Comparison of ENCODE assay signal across 7 cellular contexts in the genomic region with DNA sequence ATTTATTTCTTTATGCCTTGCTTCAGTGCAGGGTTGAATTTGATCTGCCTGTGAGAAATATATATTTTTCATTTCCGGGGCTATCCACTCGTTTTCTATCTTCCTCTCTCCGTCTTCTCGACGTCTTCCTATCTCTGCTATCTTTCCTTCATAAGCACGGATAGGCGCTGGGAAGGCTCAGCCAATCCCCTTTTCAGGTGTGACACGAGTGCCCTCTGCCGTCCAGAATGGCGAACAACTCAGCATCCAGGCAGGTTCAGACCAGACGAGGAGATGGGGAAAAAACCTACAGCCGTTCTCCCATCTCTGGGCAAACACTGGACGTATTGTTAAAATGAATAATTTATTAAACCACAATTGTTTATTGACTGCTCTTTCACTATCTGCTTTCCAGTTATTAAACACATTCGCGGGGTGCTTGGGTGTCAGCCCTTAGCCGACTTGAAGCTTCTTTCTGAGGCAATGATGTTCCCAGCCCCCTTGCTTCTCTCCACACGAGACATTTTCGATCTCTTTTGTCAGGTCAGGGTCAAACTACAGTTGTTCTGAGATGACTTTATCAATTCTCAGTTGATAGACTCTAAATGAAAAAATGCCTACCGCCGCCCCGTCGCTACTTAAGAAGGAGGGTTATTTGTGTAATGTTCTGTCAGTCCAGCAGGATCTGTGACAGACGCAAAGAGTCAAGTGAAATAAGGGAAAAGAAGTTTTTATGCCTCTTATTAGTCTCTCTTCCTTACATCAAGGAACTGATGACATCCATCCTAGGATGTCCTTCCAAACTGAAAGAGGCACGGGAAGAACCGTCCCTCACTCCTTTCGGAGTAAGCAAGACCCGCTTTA.
DNase-seq lines count a peak whose midpoint lies in the region; ATAC-seq and TF ChIP-seq lines count a peak whose summit lies in the region.

No MANE protein-coding gene starts in this region.

- no peak overlapping the region for H3K27ac ChIP-seq in neutrophil

- H3K4me1 ChIP-seq in neutrophil (ENCODE audit: control insufficient read depth in 1 of 2, insufficient read depth in 1 of 2, low read depth in 1 of 2, low read length in 1 of 2) = no peaks in the 10 kb centered on the region

- DNase-seq in GM06990 (ENCODE audit: extremely low read depth, insufficient read length) (no peak), NCI-H2107 treated with DMSO at 0.1 percent for 48 hours (lab: John Stamatoyannopoulos, UW; ENCODE audit: unreplicated experiment) (peak; percentile 66), fibroblast of the conjunctiva (ENCODE audit: low read depth) (peak; percentile 69)
- DNase-seq in activated CD4-positive, alpha-beta T cell treated with anti-CD3 and anti-CD28 coated beads, Interleukin-2, amount 50 U/mL, for 48 hours = peak; percentile 66 to 70

- TF ChIP-seq CTCF in GM06990 (IDR thresholded peaks at IDR 0.05; ENCODE audit: insufficient read depth, low read length, poor library complexity, severe bottlenecking) (peak; percentile 76), neutrophil (IDR thresholded peaks at IDR 0.05) (peak; percentile 56)

- H3K27me3 ChIP-seq in GM06990 (replicated peaks; ENCODE audit: control insufficient read depth, insufficient read depth, low read length) (no peaks in the 10 kb centered on the region; the same call in 1 of the 2 replicates), neutrophil (peaks cover 3% of the 10 kb centered on the region)

- H3K4me3 ChIP-seq in GM06990 (replicated peaks; ENCODE audit: low read depth, low read length) (no peak overlapping the region), neutrophil (ENCODE audit: low read depth in 1 of 2, low read length in 1 of 2) (no peak overlapping the region)

- H3K36me3 ChIP-seq in GM06990 (ENCODE audit: control insufficient read depth, insufficient read depth, low read length) = no peaks in the 10 kb centered on the region
- H3K36me3 ChIP-seq in neutrophil = no peaks in the 10 kb centered on the region

- no peaks in the 10 kb centered on the region for H3K9me3 ChIP-seq in neutrophil

- peak; percentile 78 for ATAC-seq in HG02610 (IDR thresholded peaks at IDR 0.05; ENCODE audit: unreplicated experiment)
- no peak for ATAC-seq in HG03439 (IDR thresholded peaks at IDR 0.05; ENCODE audit: unreplicated experiment)
